Comparison of ENCODE assay signal across 1 cellular context in genomic region chr14:64723691-64724577, GRCh38.
TF ChIP-seq lines count a peak whose summit lies in the region.

No MANE protein-coding gene starts in this region.

TF ChIP-seq in HCT116, 20 proteins besides CTCF, POLR2A, EP300 and RAD21 (continued from another document):
- TF ChIP-seq, protein P1, sequence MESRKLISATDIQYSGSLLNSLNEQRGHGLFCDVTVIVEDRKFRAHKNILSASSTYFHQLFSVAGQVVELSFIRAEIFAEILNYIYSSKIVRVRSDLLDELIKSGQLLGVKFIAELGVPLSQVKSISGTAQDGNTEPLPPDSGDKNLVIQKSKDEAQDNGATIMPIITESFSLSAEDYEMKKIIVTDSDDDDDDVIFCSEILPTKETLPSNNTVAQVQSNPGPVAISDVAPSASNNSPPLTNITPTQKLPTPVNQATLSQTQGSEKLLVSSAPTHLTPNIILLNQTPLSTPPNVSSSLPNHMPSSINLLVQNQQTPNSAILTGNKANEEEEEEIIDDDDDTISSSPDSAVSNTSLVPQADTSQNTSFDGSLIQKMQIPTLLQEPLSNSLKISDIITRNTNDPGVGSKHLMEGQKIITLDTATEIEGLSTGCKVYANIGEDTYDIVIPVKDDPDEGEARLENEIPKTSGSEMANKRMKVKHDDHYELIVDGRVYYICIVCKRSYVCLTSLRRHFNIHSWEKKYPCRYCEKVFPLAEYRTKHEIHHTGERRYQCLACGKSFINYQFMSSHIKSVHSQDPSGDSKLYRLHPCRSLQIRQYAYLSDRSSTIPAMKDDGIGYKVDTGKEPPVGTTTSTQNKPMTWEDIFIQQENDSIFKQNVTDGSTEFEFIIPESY (IDR thresholded peaks at IDR 0.05; ENCODE audit: extremely low read depth, insufficient replicate concordance, low read length) = no peak
- TF ChIP-seq YY1 (IDR thresholded peaks at IDR 0.05; ENCODE audit: extremely low read depth, insufficient replicate concordance, low read depth, low read length) (no peak), EZH2 (IDR thresholded peaks at IDR 0.05) (no peak)
- TF ChIP-seq, protein P2, sequence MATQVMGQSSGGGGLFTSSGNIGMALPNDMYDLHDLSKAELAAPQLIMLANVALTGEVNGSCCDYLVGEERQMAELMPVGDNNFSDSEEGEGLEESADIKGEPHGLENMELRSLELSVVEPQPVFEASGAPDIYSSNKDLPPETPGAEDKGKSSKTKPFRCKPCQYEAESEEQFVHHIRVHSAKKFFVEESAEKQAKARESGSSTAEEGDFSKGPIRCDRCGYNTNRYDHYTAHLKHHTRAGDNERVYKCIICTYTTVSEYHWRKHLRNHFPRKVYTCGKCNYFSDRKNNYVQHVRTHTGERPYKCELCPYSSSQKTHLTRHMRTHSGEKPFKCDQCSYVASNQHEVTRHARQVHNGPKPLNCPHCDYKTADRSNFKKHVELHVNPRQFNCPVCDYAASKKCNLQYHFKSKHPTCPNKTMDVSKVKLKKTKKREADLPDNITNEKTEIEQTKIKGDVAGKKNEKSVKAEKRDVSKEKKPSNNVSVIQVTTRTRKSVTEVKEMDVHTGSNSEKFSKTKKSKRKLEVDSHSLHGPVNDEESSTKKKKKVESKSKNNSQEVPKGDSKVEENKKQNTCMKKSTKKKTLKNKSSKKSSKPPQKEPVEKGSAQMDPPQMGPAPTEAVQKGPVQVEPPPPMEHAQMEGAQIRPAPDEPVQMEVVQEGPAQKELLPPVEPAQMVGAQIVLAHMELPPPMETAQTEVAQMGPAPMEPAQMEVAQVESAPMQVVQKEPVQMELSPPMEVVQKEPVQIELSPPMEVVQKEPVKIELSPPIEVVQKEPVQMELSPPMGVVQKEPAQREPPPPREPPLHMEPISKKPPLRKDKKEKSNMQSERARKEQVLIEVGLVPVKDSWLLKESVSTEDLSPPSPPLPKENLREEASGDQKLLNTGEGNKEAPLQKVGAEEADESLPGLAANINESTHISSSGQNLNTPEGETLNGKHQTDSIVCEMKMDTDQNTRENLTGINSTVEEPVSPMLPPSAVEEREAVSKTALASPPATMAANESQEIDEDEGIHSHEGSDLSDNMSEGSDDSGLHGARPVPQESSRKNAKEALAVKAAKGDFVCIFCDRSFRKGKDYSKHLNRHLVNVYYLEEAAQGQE (IDR thresholded peaks at IDR 0.05; ENCODE audit: low read depth) = no peak
TF ChIP-seq in HCT116: peak in this region for 0.
